Comparison of ENCODE assay signal across 8 cellular contexts in the genomic region with DNA sequence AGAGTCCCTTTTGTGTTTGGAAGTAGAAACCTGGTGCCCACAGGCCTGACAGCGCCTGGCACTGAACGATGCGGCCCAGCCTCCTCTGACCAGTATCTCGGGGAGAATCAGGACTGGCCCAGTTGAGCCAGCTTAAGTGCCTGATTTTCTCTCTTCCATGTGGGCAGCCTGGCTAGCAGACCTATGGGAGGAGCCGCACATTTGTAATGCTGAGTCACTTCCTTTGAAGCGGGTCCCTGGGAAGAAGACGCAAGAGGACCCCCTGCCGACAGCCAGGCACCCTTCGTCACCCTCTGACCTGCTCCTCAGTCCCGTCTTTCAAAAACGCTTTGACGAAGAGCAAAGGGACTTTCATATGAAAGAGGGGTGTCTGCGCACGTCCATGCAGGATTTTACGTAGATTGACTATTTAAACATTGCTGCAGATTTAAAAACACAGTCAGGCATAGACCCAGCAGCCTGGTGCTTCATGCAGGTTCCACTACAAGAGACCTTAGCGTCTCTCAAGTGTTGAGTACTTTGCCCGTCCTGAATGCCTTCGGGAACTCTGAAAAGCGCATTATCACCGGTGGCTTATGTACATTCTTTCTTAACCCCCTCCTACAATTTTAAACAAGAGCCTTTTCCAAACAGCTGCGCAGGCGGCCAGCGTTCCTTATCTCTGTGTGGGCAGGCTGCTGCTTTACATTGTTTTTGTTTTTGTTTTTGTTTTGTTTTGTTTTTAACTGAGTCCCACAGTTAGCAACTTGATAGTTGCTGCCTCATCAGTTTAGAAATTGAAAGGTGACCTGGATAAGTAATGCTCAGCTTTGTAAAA. TPM values are rescaled to one million over a fixed set of nuclear protein-coding genes. Genes with fewer than 3 reads are reported as not detected.
DNase-seq lines count a peak whose midpoint lies in the region; ATAC-seq and TF ChIP-seq lines count a peak whose summit lies in the region.

No MANE protein-coding gene starts in this region.

- TF ChIP-seq CTCF in BJ (IDR thresholded peaks at IDR 0.05; ENCODE audit: insufficient read depth, low read depth, low read length) (0 out of 2 replicates have a peak, but pooled peaks have one; percentile 11), activated B cell treated with CpG ODN at 0.5 μM for 24 hours (IDR thresholded peaks at IDR 0.05) (no peak), epithelial cell of proximal tubule (conservative IDR thresholded peaks at IDR 0.05; ENCODE audit: low read depth, low read length) (peak; percentile 24), nephron (IDR thresholded peaks at IDR 0.05; ENCODE audit: unreplicated experiment in 3 of 3) (no peak)

- peak overlapping the region; percentile 52; the same call in 1 of the 2 replicates for H3K27ac ChIP-seq in HUES6 (ENCODE audit: low read depth, low read length)

- H3K27ac Mint-ChIP-seq in activated B cell treated with CpG ODN at 0.5 μM for 24 hours: peak overlapping the region; percentile 46
- H3K27ac Mint-ChIP-seq in nephron: peak overlapping the region; percentile 94 to 96 (median 95)

- DNase-seq in BJ (ENCODE audit: low read depth) (no peak), activated B cell treated with CpG ODN at 0.5 μM for 24 hours (no peak), epithelial cell of proximal tubule (ENCODE audit: low read depth) (peak; percentile 56), NCI-H524 treated with DMSO at 0.1 percent for 48 hours (lab: John Stamatoyannopoulos, UW) (no peak), NCI-H1048 (lab: John Stamatoyannopoulos, UW) (no peak)

- H3K36me3 Mint-ChIP-seq in activated B cell treated with CpG ODN at 0.5 μM for 24 hours (ENCODE audit: low read depth) (peaks cover 53% of the 10 kb centered on the region), nephron (ENCODE audit: low read depth) (peaks cover 27% of the 10 kb centered on the region)

- H3K9ac ChIP-seq in HUES6 (ENCODE audit: low read length): peak overlapping the region; percentile 69

- intact Hi-C loops in activated B cell treated with CpG ODN at 0.5 μM for 24 hours (cut with micrococcal nuclease): no loop called here

- no peaks in the 10 kb centered on the region for H3K27me3 Mint-ChIP-seq in activated B cell treated with CpG ODN at 0.5 μM for 24 hours
- no peaks in the 10 kb centered on the region for H3K27me3 Mint-ChIP-seq in nephron (ENCODE audit: low read depth)

- CTCF ChIA-PET in BJ (lab: Yijun Ruan, JAX) (interaction anchor here (0.8 to 1.2 kb wide), 2 partner anchors 10 to 106 kb away, joined by 3 read pairs; no protein-coding TSS in a partner anchor), activated B cell treated with CpG ODN at 0.5 μM for 24 hours (lab: Charles Lee) (no interaction called here)

- no peak overlapping the region for H3K4me3 ChIP-seq in BJ (ENCODE audit: low read depth, low read length)
- H3K4me3 ChIP-seq in HUES6 (ENCODE audit: low read depth, low read length): peak overlapping the region; percentile 17; the same call in 1 of the 2 replicates
- peak overlapping the region; percentile 31 for H3K4me3 ChIP-seq in epithelial cell of proximal tubule (ENCODE audit: low read depth, low read length)

- H3K27me3 ChIP-seq in BJ (ENCODE audit: control insufficient read depth, insufficient read depth, low read length) (no peaks in the 10 kb centered on the region), HUES6 (ENCODE audit: control insufficient read depth, insufficient read depth, low read length) (peaks cover 35% of the 10 kb centered on the region)

- H3K4me3 Mint-ChIP-seq in activated B cell treated with CpG ODN at 0.5 μM for 24 hours: no peak overlapping the region
- H3K4me3 Mint-ChIP-seq in nephron: peak overlapping the region; percentile 59 to 75 (median 60)

- POLR2A ChIA-PET in BJ (lab: Charles Lee) (no interaction called here), activated B cell treated with CpG ODN at 0.5 μM for 24 hours (lab: Charles Lee) (no interaction called here)

- H3K4me1 ChIP-seq in HUES6 (ENCODE audit: control insufficient read depth, insufficient read depth, low read length): peaks cover 29% of the 10 kb centered on the region

- no peaks in the 10 kb centered on the region for H3K9me3 ChIP-seq in HUES6 (ENCODE audit: control insufficient read depth, insufficient read depth, low read depth, low read length)

- H3K9me3 Mint-ChIP-seq in activated B cell treated with CpG ODN at 0.5 μM for 24 hours (no peaks in the 10 kb centered on the region), nephron (no peaks in the 10 kb centered on the region)

- H3K36me3 ChIP-seq in BJ (ENCODE audit: control insufficient read depth, insufficient read depth, low read length) (peaks cover 17% of the 10 kb centered on the region), HUES6 (ENCODE audit: control insufficient read depth, insufficient read depth, low read length) (peaks cover 6% of the 10 kb centered on the region; the same call in 1 of the 2 replicates)

- ATAC-seq in activated B cell treated with CpG ODN at 0.5 μM for 24 hours (ENCODE audit: low read depth): no peak
- ATAC-seq in GM21360 (IDR thresholded peaks at IDR 0.05; ENCODE audit: unreplicated experiment): no peak

- H3K4me1 Mint-ChIP-seq in activated B cell treated with CpG ODN at 0.5 μM for 24 hours: peaks cover 37% of the 10 kb centered on the region
- peaks cover 63% of the 10 kb centered on the region for H3K4me1 Mint-ChIP-seq in nephron

RNA-seq across cellular contexts. Expression of gene AP5Z1, which starts 36.5 kb away (rescaled TPM):
- polyA plus RNA-seq in BJ (2011; rRNA removed): 16.7 and 27.3 TPM in 2 replicates
- polyA minus RNA-seq in BJ (2011; rRNA and poly(A)+ RNA removed): 9.5 and 12.4 TPM in 2 replicates
- total RNA-seq in activated B cell treated with CpG ODN at 0.5 μM for 24 hours: 98.3 and 111 TPM in 2 replicates
- total RNA-seq in epithelial cell of proximal tubule: 21.1 and 21.4 TPM in 2 replicates

RNA-seq across cellular contexts. Expression of gene FOXK1, which starts 56.8 kb away (rescaled TPM):
- 2.6 and 3.3 TPM in 2 replicates for polyA plus RNA-seq in BJ (2011; rRNA removed)
- 8.2 and 11.5 TPM in 2 replicates for polyA minus RNA-seq in BJ (2011; rRNA and poly(A)+ RNA removed)
- 37.5 and 42.7 TPM in 2 replicates for total RNA-seq in activated B cell treated with CpG ODN at 0.5 μM for 24 hours
- 24.4 and 30.4 TPM in 2 replicates for total RNA-seq in epithelial cell of proximal tubule

Comparison
In these comparisons a context has a peak if more than half of its experiments do, and no peak if none do; other contexts are left out.
1. CTCF ChIP-seq: peak in BJ (single experiment) and epithelial cell of proximal tubule (single experiment); none in activated B cell treated with CpG ODN at 0.5 μM for 24 hours (single experiment) and nephron (0 of 3).